16 cellular contexts compared by ENCODE assay signal in the genomic region with DNA sequence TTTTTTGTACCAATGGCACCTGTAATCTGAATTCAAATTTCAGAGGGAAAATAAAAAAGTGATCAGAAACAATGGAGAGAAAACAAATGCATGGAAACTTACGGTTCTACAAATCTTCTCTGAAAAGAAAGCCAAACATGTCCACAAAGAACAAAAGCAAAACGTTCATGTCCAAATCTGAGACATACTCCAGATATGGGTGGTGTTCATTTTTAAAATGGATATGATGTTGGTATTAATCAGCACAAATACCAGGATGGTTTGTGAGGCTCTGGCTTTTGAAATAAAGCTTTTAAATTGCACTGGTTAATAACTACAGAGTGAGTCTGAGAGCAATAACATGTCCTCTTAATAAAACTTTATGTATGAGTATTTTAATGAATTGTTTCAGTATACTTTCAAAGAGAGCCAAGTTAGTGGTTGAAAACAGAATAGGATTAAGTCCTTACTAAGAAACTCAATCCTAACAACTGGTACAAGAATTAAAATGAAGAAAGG.
"Had no signal": no experiment of that assay in that cellular context is flagged by ENCODE, and none has a peak within 500 bp of the region (broad histone marks: within the 10 kb centered on the region; RNA-seq: fewer than 3 reads in every experiment).

No MANE protein-coding gene starts in this region.

- H3K27ac ChIP-seq: hepatocyte, tibial artery, upper lobe of left lung, vagina had no signal

- H3K36me3 ChIP-seq: esophagus muscularis mucosa, tibial artery, upper lobe of left lung, vagina had no signal

- H2AFZ ChIP-seq: hepatocyte had no signal

- ATAC-seq: left colon; naive thymus-derived CD4-positive, alpha-beta T cell; stimulated activated effector memory CD8-positive, alpha-beta T cell treated with anti-CD3 and anti-CD28 coated beads, Interleukin-12 subunit alpha, Interleukin-12 subunit beta, amount 100 ng/mL, for 72 hours; stimulated activated naive CD8-positive, alpha-beta T cell treated with anti-CD3 and anti-CD28 coated beads, Interleukin-15, Interleukin-2, amounts not matched to agents 100 U/mL and 50 U/mL, for 24 hours had no signal

- DNase-seq: cortex of kidney; effector memory CD4-positive, alpha-beta T cell; foreskin melanocyte; head of caudate nucleus; left colon; naive thymus-derived CD4-positive, alpha-beta T cell; nephron progenitor cell; stimulated activated CD4-positive, alpha-beta T cell treated with anti-CD3 and anti-CD28 coated beads, Interleukin-4, amount 100 ng/mL, for 1 hour; stimulated activated CD8-positive, alpha-beta memory T cell treated with anti-CD3 and anti-CD28 coated beads, Interleukin-4, amount 100 ng/mL, for 48 hours; stimulated activated naive CD8-positive, alpha-beta T cell treated with anti-CD3 and anti-CD28 coated beads, Interleukin-15, Interleukin-2, amounts not matched to agents 100 U/mL and 50 U/mL, for 24 hours; tibial artery; upper lobe of left lung had no signal

- H3K9me3 ChIP-seq: esophagus muscularis mucosa, tibial artery, upper lobe of left lung, vagina had no signal

- H3K27me3 ChIP-seq: esophagus muscularis mucosa, hepatocyte, tibial artery, upper lobe of left lung, vagina had no signal

- H3K4me1 ChIP-seq: tibial artery, upper lobe of left lung, vagina had no signal

- H3K79me2 ChIP-seq: hepatocyte had no signal

- H3K4me3 ChIP-seq: esophagus muscularis mucosa, hepatocyte, tibial artery, upper lobe of left lung, vagina had no signal
